ENCODE assay signal across 33 cellular contexts in the genomic region with DNA sequence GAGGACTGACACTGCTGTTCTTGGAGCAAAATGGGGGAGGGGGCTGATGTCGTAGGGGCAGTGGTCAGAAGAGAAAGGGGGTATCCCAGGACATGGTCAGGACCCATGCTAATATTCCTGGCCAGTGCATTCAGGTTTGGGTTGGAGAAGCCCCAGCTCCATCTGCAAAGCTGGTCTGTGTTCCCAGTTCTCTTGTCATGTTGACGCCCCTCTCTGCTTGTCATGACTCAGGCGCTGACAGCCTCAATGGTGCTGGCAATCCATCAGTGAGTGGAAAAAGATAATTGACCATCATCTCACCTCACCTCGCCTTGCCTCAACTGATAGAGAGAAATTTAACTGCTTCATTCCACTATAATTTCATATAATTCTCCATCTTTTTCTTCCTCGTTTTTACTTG.
DNase-seq lines count a peak whose midpoint lies in the region; ATAC-seq and TF ChIP-seq lines count a peak whose summit lies in the region.
"Had no signal": no experiment of that assay in that cellular context is flagged by ENCODE, and none has a peak within 500 bp of the region (broad histone marks: within the 10 kb centered on the region; RNA-seq: fewer than 3 reads in every experiment).

No MANE protein-coding gene starts in this region.

- H3K4me3 Mint-ChIP-seq in effector memory CD8-positive, alpha-beta T cell, result no peak overlapping the region
- H3K4me3 Mint-ChIP-seq: B cell; CD14-positive monocyte; CD4-positive, alpha-beta memory T cell; CD4-positive, alpha-beta T cell; CD4-positive, CD25-positive, alpha-beta regulatory T cell; CD8-positive, alpha-beta memory T cell; CD8-positive, alpha-beta T cell had no signal

- TF ChIP-seq EP300 in neural cell (conservative IDR thresholded peaks at IDR 0.05; ENCODE audit: poor library complexity, severe bottlenecking), result peak; percentile 77

- H4K20me1 ChIP-seq in neural cell (ENCODE audit: insufficient read depth), result no peaks in the 10 kb centered on the region
- H4K20me1 ChIP-seq: BLaER1; BLaER1 treated with 17β-estradiol and CSF1 and Interleukin-3, amounts not matched to agents 10 nM and 100 nM had no signal

- peaks cover 6 to 17% of the 10 kb centered on the region in 2 donors for H3K27me3 Mint-ChIP-seq in effector memory CD8-positive, alpha-beta T cell
- H3K27me3 Mint-ChIP-seq: B cell; CD4-positive, alpha-beta T cell had no signal

- H2AFZ ChIP-seq in neural cell (ENCODE audit: low read depth, low read length), result no peak overlapping the region

- H3K4me1 Mint-ChIP-seq in effector memory CD8-positive, alpha-beta T cell (ENCODE audit: low read depth in 2 of 2), result no peaks in the 10 kb centered on the region
- H3K4me1 Mint-ChIP-seq: B cell; CD14-positive monocyte; CD4-positive, alpha-beta memory T cell; CD4-positive, CD25-positive, alpha-beta regulatory T cell; CD8-positive, alpha-beta memory T cell had no signal

- no peaks in the 10 kb centered on the region for H3K9me2 ChIP-seq in neural cell (ENCODE audit: insufficient read depth, low read length)

- ATAC-seq in left cardiac atrium, result peak; percentile 63 to 85
- no peak for ATAC-seq in Right ventricle myocardium inferior
- ATAC-seq in left ventricle myocardium superior, result peak; percentile 45
- no peak for ATAC-seq in Right ventricle myocardium superior (ENCODE audit: poor library complexity)
- no peak for ATAC-seq in effector memory CD8-positive, alpha-beta T cell (replicated peaks)
- ATAC-seq: A549; CD8-positive, alpha-beta T cell had no signal

- no peaks in the 10 kb centered on the region for H3K79me2 ChIP-seq in neural cell (replicated peaks; ENCODE audit: insufficient read depth, low read length)

- H3K36me3 ChIP-seq in neural cell (ENCODE audit: insufficient read depth, low read length), result no peaks in the 10 kb centered on the region
- H3K36me3 ChIP-seq: BE2C; BLaER1; BLaER1 treated with 17β-estradiol and CSF1 and Interleukin-3, amounts not matched to agents 10 nM and 100 nM had no signal

- no peak for TF ChIP-seq CTCF in neural cell (IDR thresholded peaks at IDR 0.05; ENCODE audit: poor library complexity, severe bottlenecking)

- DNase-seq in left cardiac atrium, result no peak
- no peak for DNase-seq in Right ventricle myocardium inferior (ENCODE audit: missing footprints)
- no peak for DNase-seq in left ventricle myocardium superior
- DNase-seq in Right ventricle myocardium superior, result no peak
- no peak for DNase-seq in effector memory CD8-positive, alpha-beta T cell
- DNase-seq: 8988T; ACHN; AML-193; BE2C; C1 segment of cervical spinal cord; Caco-2; Calu3; CD4-positive, alpha-beta memory T cell; CD4-positive, alpha-beta T cell; CD4-positive, CD25-positive, alpha-beta regulatory T cell; CD8-positive, alpha-beta memory T cell; CD8-positive, alpha-beta T cell; COR-L47; DMS 273 treated with DMSO at 0.1 percent for 48 hours; DMS153; DMS53; DMS79; DMS79 treated with DMSO at 0.1 percent for 48 hours; DND-41; EL had no signal

- no peaks in the 10 kb centered on the region for H3K27me3 ChIP-seq in neural cell (ENCODE audit: insufficient read depth, low read depth, low read length)
- H3K27me3 ChIP-seq: BE2C; BLaER1; BLaER1 treated with 17β-estradiol and CSF1 and Interleukin-3, amounts not matched to agents 10 nM and 100 nM had no signal

- intact Hi-C loops in left cardiac atrium (cut with DNase I), result no loop called here
- intact Hi-C loops in Right ventricle myocardium inferior (cut with DNase I), result no loop called here
- intact Hi-C loops in left ventricle myocardium superior (cut with micrococcal nuclease), result no loop called here
- intact Hi-C loops in Right ventricle myocardium superior (cut with DNase I), result no loop called here

- H3K36me3 Mint-ChIP-seq in effector memory CD8-positive, alpha-beta T cell (ENCODE audit: insufficient read depth), result no peaks in the 10 kb centered on the region
- H3K36me3 Mint-ChIP-seq: CD14-positive monocyte; CD4-positive, alpha-beta memory T cell; CD4-positive, CD25-positive, alpha-beta regulatory T cell; CD8-positive, alpha-beta T cell had no signal

- H3K9me3 Mint-ChIP-seq in effector memory CD8-positive, alpha-beta T cell, result peaks cover 0 to 6% of the 10 kb centered on the region in 2 donors
- H3K9me3 Mint-ChIP-seq: CD8-positive, alpha-beta T cell had no signal

- H3K27ac ChIP-seq in neural cell (ENCODE audit: low read length), result peak overlapping the region; percentile 22
- H3K27ac ChIP-seq: 22Rv1; A549; BLaER1; BLaER1 treated with 17β-estradiol and CSF1 and Interleukin-3, amounts not matched to agents 10 nM and 100 nM; C4-2B had no signal

- H3K4me3 ChIP-seq in neural cell (ENCODE audit: low read length), result no peak overlapping the region
- H3K4me3 ChIP-seq: A549; BLaER1; BLaER1 treated with 17β-estradiol and CSF1 and Interleukin-3, amounts not matched to agents 10 nM and 100 nM had no signal

- H3K27ac Mint-ChIP-seq in effector memory CD8-positive, alpha-beta T cell, result no peak overlapping the region
- H3K27ac Mint-ChIP-seq: B cell; CD14-positive monocyte; CD4-positive, alpha-beta memory T cell; CD4-positive, alpha-beta T cell; CD4-positive, CD25-positive, alpha-beta regulatory T cell; CD8-positive, alpha-beta memory T cell; CD8-positive, alpha-beta T cell had no signal

- no peaks in the 10 kb centered on the region for H3F3A ChIP-seq in neural cell (ENCODE audit: insufficient read depth, low read length, poor library complexity, severe bottlenecking)

- no peak overlapping the region for H3K4me2 ChIP-seq in neural cell (ENCODE audit: low read length)
- H3K4me2 ChIP-seq: A549; BLaER1; BLaER1 treated with 17β-estradiol and CSF1 and Interleukin-3, amounts not matched to agents 10 nM and 100 nM had no signal

- H3K9ac ChIP-seq in neural cell (ENCODE audit: low read length), result no peak overlapping the region
- H3K9ac ChIP-seq: BLaER1; BLaER1 treated with 17β-estradiol and CSF1 and Interleukin-3, amounts not matched to agents 10 nM and 100 nM had no signal

- no peaks in the 10 kb centered on the region for H3K9me3 ChIP-seq in neural cell (ENCODE audit: low read length)
- H3K9me3 ChIP-seq: A549, BE2C, BLaER1, Caco-2 had no signal

- no peak for TF ChIP-seq RAD21 in neural cell (conservative IDR thresholded peaks at IDR 0.05)

TF ChIP-seq in neural cell, 6 proteins besides CTCF, POLR2A, EP300 and RAD21:
- no peak for TF ChIP-seq MXI1 (conservative IDR thresholded peaks at IDR 0.05; ENCODE audit: poor library complexity, severe bottlenecking)
- TF ChIP-seq, protein P1, sequence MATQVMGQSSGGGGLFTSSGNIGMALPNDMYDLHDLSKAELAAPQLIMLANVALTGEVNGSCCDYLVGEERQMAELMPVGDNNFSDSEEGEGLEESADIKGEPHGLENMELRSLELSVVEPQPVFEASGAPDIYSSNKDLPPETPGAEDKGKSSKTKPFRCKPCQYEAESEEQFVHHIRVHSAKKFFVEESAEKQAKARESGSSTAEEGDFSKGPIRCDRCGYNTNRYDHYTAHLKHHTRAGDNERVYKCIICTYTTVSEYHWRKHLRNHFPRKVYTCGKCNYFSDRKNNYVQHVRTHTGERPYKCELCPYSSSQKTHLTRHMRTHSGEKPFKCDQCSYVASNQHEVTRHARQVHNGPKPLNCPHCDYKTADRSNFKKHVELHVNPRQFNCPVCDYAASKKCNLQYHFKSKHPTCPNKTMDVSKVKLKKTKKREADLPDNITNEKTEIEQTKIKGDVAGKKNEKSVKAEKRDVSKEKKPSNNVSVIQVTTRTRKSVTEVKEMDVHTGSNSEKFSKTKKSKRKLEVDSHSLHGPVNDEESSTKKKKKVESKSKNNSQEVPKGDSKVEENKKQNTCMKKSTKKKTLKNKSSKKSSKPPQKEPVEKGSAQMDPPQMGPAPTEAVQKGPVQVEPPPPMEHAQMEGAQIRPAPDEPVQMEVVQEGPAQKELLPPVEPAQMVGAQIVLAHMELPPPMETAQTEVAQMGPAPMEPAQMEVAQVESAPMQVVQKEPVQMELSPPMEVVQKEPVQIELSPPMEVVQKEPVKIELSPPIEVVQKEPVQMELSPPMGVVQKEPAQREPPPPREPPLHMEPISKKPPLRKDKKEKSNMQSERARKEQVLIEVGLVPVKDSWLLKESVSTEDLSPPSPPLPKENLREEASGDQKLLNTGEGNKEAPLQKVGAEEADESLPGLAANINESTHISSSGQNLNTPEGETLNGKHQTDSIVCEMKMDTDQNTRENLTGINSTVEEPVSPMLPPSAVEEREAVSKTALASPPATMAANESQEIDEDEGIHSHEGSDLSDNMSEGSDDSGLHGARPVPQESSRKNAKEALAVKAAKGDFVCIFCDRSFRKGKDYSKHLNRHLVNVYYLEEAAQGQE (IDR thresholded peaks at IDR 0.05; ENCODE audit: borderline replicate concordance), result no peak
- TF ChIP-seq POLR2AphosphoS5 (IDR thresholded peaks at IDR 0.05), result peak; percentile 48
- TF ChIP-seq EZH2 (IDR thresholded peaks at IDR 0.05; ENCODE audit: borderline replicate concordance, insufficient read depth, low read length, poor library complexity, severe bottlenecking), result no peak
- TF ChIP-seq TAF1 (IDR thresholded peaks at IDR 0.05; ENCODE audit: low read depth), result no peak

Comparison
In these comparisons a context has a peak if more than half of its experiments do, and no peak if none do; other contexts are left out.
1. ATAC-seq: peak in left cardiac atrium (2 of 2) and left ventricle myocardium superior (single experiment); none in Right ventricle myocardium inferior (single experiment), Right ventricle myocardium superior (single experiment) and effector memory CD8-positive, alpha-beta T cell (single experiment).